1 cellular context compared by ENCODE assay signal in genomic region chr2:170323743-170324142, GRCh38.
TF ChIP-seq lines count a peak whose summit lies in the region.

No MANE protein-coding gene starts in this region.

TF ChIP-seq in K562, 482 proteins besides CTCF, POLR2A, EP300 and RAD21 (continued from another document and continues in another):
- TF ChIP-seq, protein P1, sequence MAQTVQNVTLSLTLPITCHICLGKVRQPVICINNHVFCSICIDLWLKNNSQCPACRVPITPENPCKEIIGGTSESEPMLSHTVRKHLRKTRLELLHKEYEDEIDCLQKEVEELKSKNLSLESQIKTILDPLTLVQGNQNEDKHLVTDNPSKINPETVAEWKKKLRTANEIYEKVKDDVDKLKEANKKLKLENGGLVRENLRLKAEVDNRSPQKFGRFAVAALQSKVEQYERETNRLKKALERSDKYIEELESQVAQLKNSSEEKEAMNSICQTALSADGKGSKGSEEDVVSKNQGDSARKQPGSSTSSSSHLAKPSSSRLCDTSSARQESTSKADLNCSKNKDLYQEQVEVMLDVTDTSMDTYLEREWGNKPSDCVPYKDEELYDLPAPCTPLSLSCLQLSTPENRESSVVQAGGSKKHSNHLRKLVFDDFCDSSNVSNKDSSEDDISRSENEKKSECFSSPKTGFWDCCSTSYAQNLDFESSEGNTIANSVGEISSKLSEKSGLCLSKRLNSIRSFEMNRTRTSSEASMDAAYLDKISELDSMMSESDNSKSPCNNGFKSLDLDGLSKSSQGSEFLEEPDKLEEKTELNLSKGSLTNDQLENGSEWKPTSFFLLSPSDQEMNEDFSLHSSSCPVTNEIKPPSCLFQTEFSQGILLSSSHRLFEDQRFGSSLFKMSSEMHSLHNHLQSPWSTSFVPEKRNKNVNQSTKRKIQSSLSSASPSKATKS (CRISPR knock-in tag; IDR thresholded peaks at IDR 0.05): no peak
- no peak for TF ChIP-seq YY1 (IDR thresholded peaks at IDR 0.05; ENCODE audit: borderline replicate concordance in 1 of 3, control insufficient read depth in 1 of 3, extremely low read depth in 1 of 3, insufficient read depth in 3 of 3, insufficient read length in 1 of 3, insufficient replicate concordance in 2 of 3, low read depth in 1 of 3, low read length in 2 of 3)
- no peak for TF ChIP-seq NR1H2 (CRISPR knock-in tag; IDR thresholded peaks at IDR 0.05)
- TF ChIP-seq, protein P2, sequence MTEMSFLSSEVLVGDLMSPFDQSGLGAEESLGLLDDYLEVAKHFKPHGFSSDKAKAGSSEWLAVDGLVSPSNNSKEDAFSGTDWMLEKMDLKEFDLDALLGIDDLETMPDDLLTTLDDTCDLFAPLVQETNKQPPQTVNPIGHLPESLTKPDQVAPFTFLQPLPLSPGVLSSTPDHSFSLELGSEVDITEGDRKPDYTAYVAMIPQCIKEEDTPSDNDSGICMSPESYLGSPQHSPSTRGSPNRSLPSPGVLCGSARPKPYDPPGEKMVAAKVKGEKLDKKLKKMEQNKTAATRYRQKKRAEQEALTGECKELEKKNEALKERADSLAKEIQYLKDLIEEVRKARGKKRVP (CRISPR knock-in tag; IDR thresholded peaks at IDR 0.05): peak; percentile 38; the same call in 1 of the 2 replicates
- no peak for TF ChIP-seq ZNF717 (CRISPR knock-in tag; IDR thresholded peaks at IDR 0.05)
- peak; percentile 12; the same call in 1 of the 2 replicates for TF ChIP-seq E4F1 (CRISPR knock-in tag; IDR thresholded peaks at IDR 0.05; ENCODE audit: borderline replicate concordance)
- no peak for TF ChIP-seq ZNF512 (tag; IDR thresholded peaks at IDR 0.05)
- no peak for TF ChIP-seq IRF9 (tag; IDR thresholded peaks at IDR 0.05)
- TF ChIP-seq EHMT2 (IDR thresholded peaks at IDR 0.05): no peak
- TF ChIP-seq SRF (CRISPR knock-in tag; IDR thresholded peaks at IDR 0.05): peak; percentile 77 to 92; a peak in 3 of 4 replicates
- no peak for TF ChIP-seq XRCC5 (IDR thresholded peaks at IDR 0.05; ENCODE audit: low read depth, low read length)
- TF ChIP-seq MAFF (IDR thresholded peaks at IDR 0.05; ENCODE audit: low read length): peak; percentile 4; the same call in 1 of the 2 replicates
- no peak for TF ChIP-seq POLR2AphosphoS2 (IDR thresholded peaks at IDR 0.05; ENCODE audit: low read length)
- TF ChIP-seq RAD51 (IDR thresholded peaks at IDR 0.05; ENCODE audit: borderline replicate concordance, low read depth): peak; percentile 26; the same call in 1 of the 2 replicates
- TF ChIP-seq BCL6 (CRISPR knock-in tag; IDR thresholded peaks at IDR 0.05): 0 out of 2 replicates have a peak, but pooled peaks have one; percentile 34
- TF ChIP-seq KDM2B (CRISPR knock-in tag; IDR thresholded peaks at IDR 0.05): no peak
- TF ChIP-seq ZNF766 (CRISPR knock-in tag; conservative IDR thresholded peaks at IDR 0.05): 0 out of 2 replicates have a peak, but pooled peaks have one; percentile 6
- TF ChIP-seq BACH1 (tag; IDR thresholded peaks at IDR 0.05): peak; percentile 56; the same call in 1 of the 2 replicates
- 0 out of 2 replicates have a peak, but pooled peaks have one; percentile 42 for TF ChIP-seq TARDBP (IDR thresholded peaks at IDR 0.05)
- TF ChIP-seq, protein P3, sequence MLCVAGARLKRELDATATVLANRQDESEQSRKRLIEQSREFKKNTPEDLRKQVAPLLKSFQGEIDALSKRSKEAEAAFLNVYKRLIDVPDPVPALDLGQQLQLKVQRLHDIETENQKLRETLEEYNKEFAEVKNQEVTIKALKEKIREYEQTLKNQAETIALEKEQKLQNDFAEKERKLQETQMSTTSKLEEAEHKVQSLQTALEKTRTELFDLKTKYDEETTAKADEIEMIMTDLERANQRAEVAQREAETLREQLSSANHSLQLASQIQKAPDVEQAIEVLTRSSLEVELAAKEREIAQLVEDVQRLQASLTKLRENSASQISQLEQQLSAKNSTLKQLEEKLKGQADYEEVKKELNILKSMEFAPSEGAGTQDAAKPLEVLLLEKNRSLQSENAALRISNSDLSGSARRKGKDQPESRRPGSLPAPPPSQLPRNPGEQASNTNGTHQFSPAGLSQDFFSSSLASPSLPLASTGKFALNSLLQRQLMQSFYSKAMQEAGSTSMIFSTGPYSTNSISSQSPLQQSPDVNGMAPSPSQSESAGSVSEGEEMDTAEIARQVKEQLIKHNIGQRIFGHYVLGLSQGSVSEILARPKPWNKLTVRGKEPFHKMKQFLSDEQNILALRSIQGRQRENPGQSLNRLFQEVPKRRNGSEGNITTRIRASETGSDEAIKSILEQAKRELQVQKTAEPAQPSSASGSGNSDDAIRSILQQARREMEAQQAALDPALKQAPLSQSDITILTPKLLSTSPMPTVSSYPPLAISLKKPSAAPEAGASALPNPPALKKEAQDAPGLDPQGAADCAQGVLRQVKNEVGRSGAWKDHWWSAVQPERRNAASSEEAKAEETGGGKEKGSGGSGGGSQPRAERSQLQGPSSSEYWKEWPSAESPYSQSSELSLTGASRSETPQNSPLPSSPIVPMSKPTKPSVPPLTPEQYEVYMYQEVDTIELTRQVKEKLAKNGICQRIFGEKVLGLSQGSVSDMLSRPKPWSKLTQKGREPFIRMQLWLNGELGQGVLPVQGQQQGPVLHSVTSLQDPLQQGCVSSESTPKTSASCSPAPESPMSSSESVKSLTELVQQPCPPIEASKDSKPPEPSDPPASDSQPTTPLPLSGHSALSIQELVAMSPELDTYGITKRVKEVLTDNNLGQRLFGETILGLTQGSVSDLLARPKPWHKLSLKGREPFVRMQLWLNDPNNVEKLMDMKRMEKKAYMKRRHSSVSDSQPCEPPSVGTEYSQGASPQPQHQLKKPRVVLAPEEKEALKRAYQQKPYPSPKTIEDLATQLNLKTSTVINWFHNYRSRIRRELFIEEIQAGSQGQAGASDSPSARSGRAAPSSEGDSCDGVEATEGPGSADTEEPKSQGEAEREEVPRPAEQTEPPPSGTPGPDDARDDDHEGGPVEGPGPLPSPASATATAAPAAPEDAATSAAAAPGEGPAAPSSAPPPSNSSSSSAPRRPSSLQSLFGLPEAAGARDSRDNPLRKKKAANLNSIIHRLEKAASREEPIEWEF (CRISPR knock-in tag; IDR thresholded peaks at IDR 0.05): 0 out of 2 replicates have a peak, but pooled peaks have one; percentile 23
- no peak for TF ChIP-seq CBX2 (IDR thresholded peaks at IDR 0.05; ENCODE audit: insufficient read depth, low read length, poor library complexity, severe bottlenecking)
- TF ChIP-seq ZKSCAN8 (CRISPR knock-in tag; IDR thresholded peaks at IDR 0.05): 0 out of 2 replicates have a peak, but pooled peaks have one; percentile 47
- TF ChIP-seq ILK (tag; IDR thresholded peaks at IDR 0.05; ENCODE audit: borderline replicate concordance, low read depth): no peak
- TF ChIP-seq ELF2 (CRISPR knock-in tag; IDR thresholded peaks at IDR 0.05): no peak
- TF ChIP-seq, protein P4, sequence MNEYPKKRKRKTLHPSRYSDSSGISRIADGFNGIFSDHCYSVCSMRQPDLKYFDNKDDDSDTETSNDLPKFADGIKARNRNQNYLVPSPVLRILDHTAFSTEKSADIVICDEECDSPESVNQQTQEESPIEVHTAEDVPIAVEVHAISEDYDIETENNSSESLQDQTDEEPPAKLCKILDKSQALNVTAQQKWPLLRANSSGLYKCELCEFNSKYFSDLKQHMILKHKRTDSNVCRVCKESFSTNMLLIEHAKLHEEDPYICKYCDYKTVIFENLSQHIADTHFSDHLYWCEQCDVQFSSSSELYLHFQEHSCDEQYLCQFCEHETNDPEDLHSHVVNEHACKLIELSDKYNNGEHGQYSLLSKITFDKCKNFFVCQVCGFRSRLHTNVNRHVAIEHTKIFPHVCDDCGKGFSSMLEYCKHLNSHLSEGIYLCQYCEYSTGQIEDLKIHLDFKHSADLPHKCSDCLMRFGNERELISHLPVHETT (CRISPR knock-in tag; conservative IDR thresholded peaks at IDR 0.05 in 1 of 2, IDR thresholded peaks at IDR 0.05 in 1 of 2): peak in 1 of 2 experiments; percentile 57; a peak in 1 of 4 replicates
- TF ChIP-seq, protein P5, sequence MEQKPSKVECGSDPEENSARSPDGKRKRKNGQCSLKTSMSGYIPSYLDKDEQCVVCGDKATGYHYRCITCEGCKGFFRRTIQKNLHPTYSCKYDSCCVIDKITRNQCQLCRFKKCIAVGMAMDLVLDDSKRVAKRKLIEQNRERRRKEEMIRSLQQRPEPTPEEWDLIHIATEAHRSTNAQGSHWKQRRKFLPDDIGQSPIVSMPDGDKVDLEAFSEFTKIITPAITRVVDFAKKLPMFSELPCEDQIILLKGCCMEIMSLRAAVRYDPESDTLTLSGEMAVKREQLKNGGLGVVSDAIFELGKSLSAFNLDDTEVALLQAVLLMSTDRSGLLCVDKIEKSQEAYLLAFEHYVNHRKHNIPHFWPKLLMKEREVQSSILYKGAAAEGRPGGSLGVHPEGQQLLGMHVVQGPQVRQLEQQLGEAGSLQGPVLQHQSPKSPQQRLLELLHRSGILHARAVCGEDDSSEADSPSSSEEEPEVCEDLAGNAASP (IDR thresholded peaks at IDR 0.05): no peak
- TF ChIP-seq HOXB6 (CRISPR knock-in tag; IDR thresholded peaks at IDR 0.05; ENCODE audit: borderline replicate concordance): no peak
- TF ChIP-seq ZBED1 (IDR thresholded peaks at IDR 0.05): no peak
- peak; percentile 57; the same call in 1 of the 2 replicates for TF ChIP-seq ZNF592 (IDR thresholded peaks at IDR 0.05)
